ENCODE assay signal across 8 cellular contexts in the genomic region with DNA sequence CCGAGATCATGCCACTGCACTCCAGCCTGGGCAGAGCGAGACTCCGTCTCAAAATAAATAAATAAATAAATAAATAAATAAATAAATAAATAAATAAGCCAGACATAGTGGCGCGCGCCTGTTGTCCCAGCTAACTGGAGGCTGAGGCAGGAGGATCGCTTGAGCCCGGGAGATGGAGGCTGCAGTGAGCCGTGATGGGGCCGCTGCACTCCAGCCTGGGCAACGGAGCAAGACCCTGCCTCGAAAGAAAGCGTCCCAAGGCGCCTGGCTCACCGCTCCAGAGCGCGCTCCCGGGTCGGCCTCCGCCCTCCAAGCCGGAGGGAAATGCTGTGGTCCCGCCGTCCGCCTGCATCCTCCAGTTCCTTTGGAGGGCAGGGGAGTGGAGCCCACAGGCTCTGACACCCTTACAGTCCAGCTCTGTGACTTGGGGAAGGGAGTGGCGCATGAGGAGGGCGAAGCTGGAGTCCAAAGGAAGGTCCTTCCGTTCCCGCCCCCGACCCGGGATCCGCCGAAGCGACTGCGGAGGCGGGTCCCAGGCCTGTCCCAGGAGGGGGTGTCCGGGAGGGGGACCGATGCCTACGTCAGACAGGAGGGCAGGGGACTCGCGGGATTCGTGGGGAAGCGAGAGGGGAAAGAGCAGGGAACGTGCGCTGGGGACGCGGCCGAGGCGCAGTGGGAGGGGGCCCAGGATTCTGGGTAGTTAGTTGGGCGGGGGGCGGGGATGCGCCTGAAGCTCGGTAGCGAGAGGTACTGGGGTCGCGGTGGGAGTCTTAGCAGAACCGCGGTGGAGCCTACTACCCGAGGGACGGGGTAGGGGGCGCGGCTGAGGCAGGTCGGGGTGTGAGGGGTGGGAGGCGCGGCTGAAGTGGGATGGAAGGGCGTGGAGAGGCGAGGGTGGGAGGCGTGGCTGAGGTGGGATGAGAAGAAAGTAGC. TPM values are rescaled to one million over a fixed set of nuclear protein-coding genes. Genes with fewer than 3 reads are reported as not detected.
DNase-seq lines count a peak whose midpoint lies in the region; ATAC-seq and TF ChIP-seq lines count a peak whose summit lies in the region.

No MANE protein-coding gene starts in this region.

- H3K27me3 ChIP-seq in ACC112 (ENCODE audit: insufficient read depth, low read length) = no peaks in the 10 kb centered on the region

- peaks cover 0 to 2% of the 10 kb centered on the region in 2 donors for H3K36me3 Mint-ChIP-seq in activated T-cell treated with anti-CD3 and anti-CD28 coated beads, Interleukin-2, amount 50 U/mL, for 72 hours (ENCODE audit: insufficient read depth in 2 of 2)

- H3K79me2 ChIP-seq in ACC112 (ENCODE audit: control insufficient read depth, insufficient read depth, low read length, unreplicated experiment) = no peaks in the 10 kb centered on the region

- H3K9me3 Mint-ChIP-seq in activated T-cell treated with anti-CD3 and anti-CD28 coated beads, Interleukin-2, amount 50 U/mL, for 72 hours = no peaks in the 10 kb centered on the region

- peak overlapping the region; percentile 77 for H2AFZ ChIP-seq in ACC112 (ENCODE audit: low read length, unreplicated experiment)

- H3K4me3 Mint-ChIP-seq in activated T-cell treated with anti-CD3 and anti-CD28 coated beads, Interleukin-2, amount 50 U/mL, for 72 hours = peak overlapping the region; percentile 73 to 75

- TF ChIP-seq CTCF in retinal pigment epithelial cell (conservative IDR thresholded peaks at IDR 0.05; ENCODE audit: low read depth, low read length) = peak; percentile 17

- H3K27ac ChIP-seq in ACC112 (ENCODE audit: low read depth, low read length) = no peak overlapping the region

- TF ChIP-seq POLR2A in GM19193 (IDR thresholded peaks at IDR 0.05; ENCODE audit: extremely low read depth, insufficient read depth, insufficient read length) = peak; percentile 13

- no peaks in the 10 kb centered on the region for H3K36me3 ChIP-seq in ACC112 (ENCODE audit: insufficient read depth, low read length)

- peaks cover 19% of the 10 kb centered on the region for H3K27me3 Mint-ChIP-seq in activated T-cell treated with anti-CD3 and anti-CD28 coated beads, Interleukin-2, amount 50 U/mL, for 72 hours (ENCODE audit: low read depth)

- H3K4me3 ChIP-seq in ACC112 (ENCODE audit: low read depth, low read length) (peak overlapping the region; percentile 78), retinal pigment epithelial cell (ENCODE audit: low read length) (peak overlapping the region; percentile 46)

- peak; percentile 29 to 62 for ATAC-seq in activated T-cell treated with anti-CD3 and anti-CD28 coated beads, Interleukin-2, amount 50 U/mL, for 72 hours (replicated peaks in 1 of 2)
- ATAC-seq in left ventricle myocardium superior (peak; percentile 82), HG03520 (IDR thresholded peaks at IDR 0.05; ENCODE audit: unreplicated experiment) (no peak)
- no peak for ATAC-seq in activated CD4-positive, CD25-positive, alpha-beta regulatory T cell treated with anti-CD3 and anti-CD28 coated beads, Interleukin-2, amount 50 U/mL, for 24 hours

- peaks cover 6% of the 10 kb centered on the region for H3K4me1 ChIP-seq in ACC112 (ENCODE audit: control insufficient read depth, insufficient read depth, low read length, unreplicated experiment)

- intact Hi-C loops in left ventricle myocardium superior (cut with micrococcal nuclease) = no loop called here

- H3K4me1 Mint-ChIP-seq in activated T-cell treated with anti-CD3 and anti-CD28 coated beads, Interleukin-2, amount 50 U/mL, for 72 hours (ENCODE audit: low read depth) = no peaks in the 10 kb centered on the region

- DNase-seq in activated T-cell treated with anti-CD3 and anti-CD28 coated beads, Interleukin-2, amount 50 U/mL, for 72 hours = peak in 1 of 2 donors; percentile 27
- DNase-seq in left ventricle myocardium superior = peak; percentile 69
- DNase-seq in retinal pigment epithelial cell (ENCODE audit: low read depth) = no peak
- no peak for DNase-seq in ureter (ENCODE audit: low spot score)

- H3K27ac Mint-ChIP-seq in activated T-cell treated with anti-CD3 and anti-CD28 coated beads, Interleukin-2, amount 50 U/mL, for 72 hours = no peak overlapping the region

RNA-seq across cellular contexts. Expression of gene TRPV2, which starts 8.4 kb away (rescaled TPM):
- total RNA-seq in activated T-cell treated with anti-CD3 and anti-CD28 coated beads, Interleukin-2, amount 50 U/mL, for 72 hours = 10 to 100 TPM; 46.0 to 47.3 TPM
- total RNA-seq in left ventricle myocardium superior (8.1 TPM), ureter (13.6 TPM)

RNA-seq across cellular contexts. Expression of gene UBB, which starts 26.1 kb away (rescaled TPM):
- total RNA-seq in activated T-cell treated with anti-CD3 and anti-CD28 coated beads, Interleukin-2, amount 50 U/mL, for 72 hours = 1,000 to 10,000 TPM in 1 of 2 donors, 100 to 1,000 TPM in 1; 726 to 1,037 TPM
- total RNA-seq in left ventricle myocardium superior (1,672 TPM), ureter (1,159 TPM)

RNA-seq across cellular contexts. Expression of gene CENPV, which starts 53.7 kb away (rescaled TPM):
- total RNA-seq in activated T-cell treated with anti-CD3 and anti-CD28 coated beads, Interleukin-2, amount 50 U/mL, for 72 hours = 10 to 100 TPM; 48.5 to 54.9 TPM
- 14.2 TPM for total RNA-seq in left ventricle myocardium superior
- 44.0 TPM for total RNA-seq in ureter

Comparison
In these comparisons a context has a peak if more than half of its experiments do, and no peak if none do; other contexts are left out.
1. ATAC-seq: peak in activated T-cell treated with anti-CD3 and anti-CD28 coated beads, Interleukin-2, amount 50 U/mL, for 72 hours (2 of 2) and left ventricle myocardium superior (single experiment); none in activated CD4-positive, CD25-positive, alpha-beta regulatory T cell treated with anti-CD3 and anti-CD28 coated beads, Interleukin-2, amount 50 U/mL, for 24 hours (0 of 2) and HG03520 (single experiment).